Comparison of ENCODE assay signal across 1 cellular context in the genomic region with DNA sequence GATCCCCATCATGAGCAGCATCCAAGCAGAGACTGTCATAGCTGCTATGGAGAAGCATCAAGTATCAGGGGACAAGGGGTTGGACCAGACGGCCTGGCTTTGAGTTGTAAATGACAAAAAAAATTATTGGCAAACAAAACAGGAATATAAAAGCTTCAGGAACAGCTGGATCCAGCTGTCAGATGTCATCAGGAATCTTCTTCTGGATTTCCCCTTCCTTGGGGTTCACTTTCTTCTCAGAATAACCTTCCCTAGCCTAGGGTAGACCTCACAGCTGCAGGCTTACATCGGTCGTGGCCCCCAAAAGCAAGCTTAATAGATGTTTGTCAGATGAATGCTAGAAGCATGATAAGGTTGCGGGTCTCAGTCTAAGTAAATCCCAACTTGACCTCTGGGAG.
TF ChIP-seq lines count a peak whose summit lies in the region.

No MANE protein-coding gene starts in this region.

TF ChIP-seq in GM23338, 12 proteins besides CTCF, POLR2A, EP300 and RAD21 (continued from another document):
- TF ChIP-seq, protein P1, sequence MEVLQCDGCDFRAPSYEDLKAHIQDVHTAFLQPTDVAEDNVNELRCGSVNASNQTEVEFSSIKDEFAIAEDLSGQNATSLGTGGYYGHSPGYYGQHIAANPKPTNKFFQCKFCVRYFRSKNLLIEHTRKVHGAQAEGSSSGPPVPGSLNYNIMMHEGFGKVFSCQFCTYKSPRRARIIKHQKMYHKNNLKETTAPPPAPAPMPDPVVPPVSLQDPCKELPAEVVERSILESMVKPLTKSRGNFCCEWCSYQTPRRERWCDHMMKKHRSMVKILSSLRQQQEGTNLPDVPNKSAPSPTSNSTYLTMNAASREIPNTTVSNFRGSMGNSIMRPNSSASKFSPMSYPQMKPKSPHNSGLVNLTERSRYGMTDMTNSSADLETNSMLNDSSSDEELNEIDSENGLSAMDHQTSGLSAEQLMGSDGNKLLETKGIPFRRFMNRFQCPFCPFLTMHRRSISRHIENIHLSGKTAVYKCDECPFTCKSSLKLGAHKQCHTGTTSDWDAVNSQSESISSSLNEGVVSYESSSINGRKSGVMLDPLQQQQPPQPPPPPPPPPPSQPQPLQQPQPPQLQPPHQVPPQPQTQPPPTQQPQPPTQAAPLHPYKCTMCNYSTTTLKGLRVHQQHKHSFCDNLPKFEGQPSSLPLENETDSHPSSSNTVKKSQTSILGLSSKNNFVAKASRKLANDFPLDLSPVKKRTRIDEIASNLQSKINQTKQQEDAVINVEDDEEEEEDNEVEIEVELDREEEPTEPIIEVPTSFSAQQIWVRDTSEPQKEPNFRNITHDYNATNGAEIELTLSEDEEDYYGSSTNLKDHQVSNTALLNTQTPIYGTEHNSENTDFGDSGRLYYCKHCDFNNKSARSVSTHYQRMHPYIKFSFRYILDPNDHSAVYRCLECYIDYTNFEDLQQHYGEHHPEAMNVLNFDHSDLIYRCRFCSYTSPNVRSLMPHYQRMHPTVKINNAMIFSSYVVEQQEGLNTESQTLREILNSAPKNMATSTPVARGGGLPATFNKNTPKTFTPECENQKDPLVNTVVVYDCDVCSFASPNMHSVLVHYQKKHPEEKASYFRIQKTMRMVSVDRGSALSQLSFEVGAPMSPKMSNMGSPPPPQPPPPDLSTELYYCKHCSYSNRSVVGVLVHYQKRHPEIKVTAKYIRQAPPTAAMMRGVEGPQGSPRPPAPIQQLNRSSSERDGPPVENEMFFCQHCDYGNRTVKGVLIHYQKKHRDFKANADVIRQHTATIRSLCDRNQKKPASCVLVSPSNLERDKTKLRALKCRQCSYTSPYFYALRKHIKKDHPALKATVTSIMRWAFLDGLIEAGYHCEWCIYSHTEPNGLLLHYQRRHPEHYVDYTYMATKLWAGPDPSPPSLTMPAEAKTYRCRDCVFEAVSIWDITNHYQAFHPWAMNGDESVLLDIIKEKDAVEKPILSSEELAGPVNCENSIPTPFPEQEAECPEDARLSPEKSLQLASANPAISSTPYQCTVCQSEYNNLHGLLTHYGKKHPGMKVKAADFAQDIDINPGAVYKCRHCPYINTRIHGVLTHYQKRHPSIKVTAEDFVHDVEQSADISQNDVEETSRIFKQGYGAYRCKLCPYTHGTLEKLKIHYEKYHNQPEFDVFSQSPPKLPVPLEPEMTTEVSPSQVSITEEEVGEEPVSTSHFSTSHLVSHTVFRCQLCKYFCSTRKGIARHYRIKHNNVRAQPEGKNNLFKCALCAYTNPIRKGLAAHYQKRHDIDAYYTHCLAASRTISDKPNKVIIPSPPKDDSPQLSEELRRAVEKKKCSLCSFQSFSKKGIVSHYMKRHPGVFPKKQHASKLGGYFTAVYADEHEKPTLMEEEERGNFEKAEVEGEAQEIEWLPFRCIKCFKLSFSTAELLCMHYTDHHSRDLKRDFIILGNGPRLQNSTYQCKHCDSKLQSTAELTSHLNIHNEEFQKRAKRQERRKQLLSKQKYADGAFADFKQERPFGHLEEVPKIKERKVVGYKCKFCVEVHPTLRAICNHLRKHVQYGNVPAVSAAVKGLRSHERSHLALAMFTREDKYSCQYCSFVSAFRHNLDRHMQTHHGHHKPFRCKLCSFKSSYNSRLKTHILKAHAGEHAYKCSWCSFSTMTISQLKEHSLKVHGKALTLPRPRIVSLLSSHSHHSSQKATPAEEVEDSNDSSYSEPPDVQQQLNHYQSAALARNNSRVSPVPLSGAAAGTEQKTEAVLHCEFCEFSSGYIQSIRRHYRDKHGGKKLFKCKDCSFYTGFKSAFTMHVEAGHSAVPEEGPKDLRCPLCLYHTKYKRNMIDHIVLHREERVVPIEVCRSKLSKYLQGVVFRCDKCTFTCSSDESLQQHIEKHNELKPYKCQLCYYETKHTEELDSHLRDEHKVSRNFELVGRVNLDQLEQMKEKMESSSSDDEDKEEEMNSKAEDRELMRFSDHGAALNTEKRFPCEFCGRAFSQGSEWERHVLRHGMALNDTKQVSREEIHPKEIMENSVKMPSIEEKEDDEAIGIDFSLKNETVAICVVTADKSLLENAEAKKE (CRISPR knock-in tag; IDR thresholded peaks at IDR 0.05), result no peak
- TF ChIP-seq EZH2 (IDR thresholded peaks at IDR 0.05; ENCODE audit: low read depth, unreplicated experiment), result no peak
- no peak for TF ChIP-seq CREB1 (CRISPR knock-in tag; IDR thresholded peaks at IDR 0.05; ENCODE audit: low read depth)
- TF ChIP-seq EZH2phosphoT487 (IDR thresholded peaks at IDR 0.05; ENCODE audit: unreplicated experiment), result no peak
- TF ChIP-seq STAT1 (IDR thresholded peaks at IDR 0.05; ENCODE audit: unreplicated experiment), result no peak
- no peak for TF ChIP-seq NANOG (IDR thresholded peaks at IDR 0.05; ENCODE audit: borderline replicate concordance)
TF ChIP-seq in GM23338: peak in this region for 0.
